8 cellular contexts compared by ENCODE assay signal in genomic region chr12:104049278-104050257, GRCh38. TPM values are rescaled to one million over a fixed set of nuclear protein-coding genes. Genes with fewer than 3 reads are reported as not detected.
DNase-seq lines count a peak whose midpoint lies in the region; ATAC-seq and TF ChIP-seq lines count a peak whose summit lies in the region.

A gene with protein sequence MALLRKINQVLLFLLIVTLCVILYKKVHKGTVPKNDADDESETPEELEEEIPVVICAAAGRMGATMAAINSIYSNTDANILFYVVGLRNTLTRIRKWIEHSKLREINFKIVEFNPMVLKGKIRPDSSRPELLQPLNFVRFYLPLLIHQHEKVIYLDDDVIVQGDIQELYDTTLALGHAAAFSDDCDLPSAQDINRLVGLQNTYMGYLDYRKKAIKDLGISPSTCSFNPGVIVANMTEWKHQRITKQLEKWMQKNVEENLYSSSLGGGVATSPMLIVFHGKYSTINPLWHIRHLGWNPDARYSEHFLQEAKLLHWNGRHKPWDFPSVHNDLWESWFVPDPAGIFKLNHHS (minus strand): TSS chr12:104050187. CDS start chr12:104019648, 30,539 bp downstream.

- DNase-seq in stimulated activated CD4-positive, alpha-beta T cell treated with anti-CD3 and anti-CD28 coated beads, Interleukin-15, amount 100 ng/mL, for 24 hours = peak; percentile 24
- DNase-seq in stimulated activated CD4-positive, alpha-beta T cell treated with anti-CD3 and anti-CD28 coated beads, Interleukin-1b, Interleukin-23, amount 100 ng/mL, for 48 hours = no peak
- DNase-seq in brain pericyte (ENCODE audit: low read depth, low spot score) = peak; percentile 72
- no peak for DNase-seq in kidney epithelial cell (ENCODE audit: low read depth)
- no peak for DNase-seq in stimulated activated naive CD8-positive, alpha-beta T cell treated with anti-CD3 and anti-CD28 coated beads, Interleukin-15, amount 100 ng/mL, for 72 hours
- no peak for DNase-seq in GDM1 (lab: John Stamatoyannopoulos, UW)
- no peak for DNase-seq in central memory CD4-positive, alpha-beta T cell

- no peaks in the 10 kb centered on the region for H3K9me3 Mint-ChIP-seq in stimulated activated naive CD8-positive, alpha-beta T cell treated with anti-CD3 and anti-CD28 coated beads, Interleukin-15, amount 100 ng/mL, for 72 hours

- H3K4me3 Mint-ChIP-seq in stimulated activated naive CD8-positive, alpha-beta T cell treated with anti-CD3 and anti-CD28 coated beads, Interleukin-15, amount 100 ng/mL, for 72 hours = peak within 1 kb of the TSS; percentile 60 to 69

- no peaks in the 10 kb centered on the region for H3K36me3 ChIP-seq in kidney epithelial cell (ENCODE audit: control insufficient read depth, insufficient read depth, low read length)

- ATAC-seq in stimulated activated naive CD8-positive, alpha-beta T cell treated with anti-CD3 and anti-CD28 coated beads, Interleukin-15, amount 100 ng/mL, for 72 hours = peak; percentile 46
- no peak for ATAC-seq in GM18867 (IDR thresholded peaks at IDR 0.05; ENCODE audit: unreplicated experiment)

- peaks cover 52% of the 10 kb centered on the region for H3K27me3 Mint-ChIP-seq in stimulated activated naive CD8-positive, alpha-beta T cell treated with anti-CD3 and anti-CD28 coated beads, Interleukin-15, amount 100 ng/mL, for 72 hours

- no peak for TF ChIP-seq CTCF in kidney epithelial cell (IDR thresholded peaks at IDR 0.05; ENCODE audit: insufficient read depth, low read length, poor library complexity, severe bottlenecking)

- H3K4me3 ChIP-seq in kidney epithelial cell (ENCODE audit: low read depth, low read length) = peak within 1 kb of the TSS; percentile 38

- peak within 1 kb of the TSS in 1 of 2 donors; percentile 64 for H3K27ac Mint-ChIP-seq in stimulated activated naive CD8-positive, alpha-beta T cell treated with anti-CD3 and anti-CD28 coated beads, Interleukin-15, amount 100 ng/mL, for 72 hours

- peaks cover 16% of the 10 kb centered on the region for H3K4me1 Mint-ChIP-seq in stimulated activated naive CD8-positive, alpha-beta T cell treated with anti-CD3 and anti-CD28 coated beads, Interleukin-15, amount 100 ng/mL, for 72 hours

- H3K27me3 ChIP-seq in kidney epithelial cell (ENCODE audit: control insufficient read depth, insufficient read depth, low read length) = no peaks in the 10 kb centered on the region

RNA-seq across cellular contexts. Expression of the gene that starts here (rescaled TPM):
- 1.1 and 1.8 TPM in 2 replicates for total RNA-seq in kidney epithelial cell

Comparison
In these comparisons a context has a peak if more than half of its experiments do, and no peak if none do; other contexts are left out.
1. DNase-seq: peak in stimulated activated CD4-positive, alpha-beta T cell treated with anti-CD3 and anti-CD28 coated beads, Interleukin-15, amount 100 ng/mL, for 24 hours (single experiment) and brain pericyte (single experiment); none in stimulated activated CD4-positive, alpha-beta T cell treated with anti-CD3 and anti-CD28 coated beads, Interleukin-1b, Interleukin-23, amount 100 ng/mL, for 48 hours (single experiment), kidney epithelial cell (single experiment), stimulated activated naive CD8-positive, alpha-beta T cell treated with anti-CD3 and anti-CD28 coated beads, Interleukin-15, amount 100 ng/mL, for 72 hours (0 of 2), GDM1 (single experiment) and central memory CD4-positive, alpha-beta T cell (single experiment).